In genomic region chr13:40328091-40328490, GRCh38 we compare ENCODE assay signal across 17 cellular contexts.
DNase-seq lines count a peak whose midpoint lies in the region; ATAC-seq and TF ChIP-seq lines count a peak whose summit lies in the region.
"Had no signal": no experiment of that assay in that cellular context is flagged by ENCODE, and none has a peak within 500 bp of the region (broad histone marks: within the 10 kb centered on the region; RNA-seq: fewer than 3 reads in every experiment).

No MANE protein-coding gene starts in this region.

- H3K36me3 ChIP-seq in Caco-2 (ENCODE audit: control insufficient read depth, insufficient read depth, low read length) (no peaks in the 10 kb centered on the region), PC-3 (ENCODE audit: low read depth, low read length) (no peaks in the 10 kb centered on the region)
- H3K36me3 ChIP-seq: BLaER1 treated with 17β-estradiol and CSF1 and Interleukin-3, amounts not matched to agents 10 nM and 100 nM had no signal

- H3K36me3 Mint-ChIP-seq in activated naive CD4-positive, alpha-beta T cell treated with anti-CD3 and anti-CD28 coated beads, Interleukin-2, amount 50 U/mL, for 24 hours: peaks cover 9% of the 10 kb centered on the region
- peaks cover 4% of the 10 kb centered on the region for H3K36me3 Mint-ChIP-seq in activated naive CD4-positive, alpha-beta T cell treated with anti-CD3 and anti-CD28 coated beads for 36 hours (ENCODE audit: low read depth)
- no peaks in the 10 kb centered on the region for H3K36me3 Mint-ChIP-seq in Caco-2 (ENCODE audit: insufficient read depth, unreplicated experiment)
- H3K36me3 Mint-ChIP-seq: IgD-negative memory B cell had no signal

- no peaks in the 10 kb centered on the region for H3K27me3 Mint-ChIP-seq in activated naive CD4-positive, alpha-beta T cell treated with anti-CD3 and anti-CD28 coated beads, Interleukin-2, amount 50 U/mL, for 24 hours
- no peaks in the 10 kb centered on the region for H3K27me3 Mint-ChIP-seq in activated naive CD4-positive, alpha-beta T cell treated with anti-CD3 and anti-CD28 coated beads for 36 hours (ENCODE audit: low read depth)
- H3K27me3 Mint-ChIP-seq in Caco-2 (ENCODE audit: insufficient read depth, unreplicated experiment): no peaks in the 10 kb centered on the region
- no peaks in the 10 kb centered on the region for H3K27me3 Mint-ChIP-seq in stimulated activated naive CD8-positive, alpha-beta T cell treated with anti-CD3 and anti-CD28 coated beads, Interleukin-15, amount 100 ng/mL, for 72 hours
- H3K27me3 Mint-ChIP-seq: B cell; CD4-positive, alpha-beta T cell had no signal

- CTCF ChIA-PET in activated naive CD4-positive, alpha-beta T cell treated with anti-CD3 and anti-CD28 coated beads for 36 hours (lab: Charles Lee): no interaction called here
- CTCF ChIA-PET in Caco-2 (lab: Charles Lee): no interaction called here
- CTCF ChIA-PET in PC-3 (lab: Charles Lee): interaction anchor here (0.6 kb wide), 1 partner anchor 219 kb away, joined by 4 read pairs; no protein-coding TSS in a partner anchor

- H3K27ac Mint-ChIP-seq in activated naive CD4-positive, alpha-beta T cell treated with anti-CD3 and anti-CD28 coated beads, Interleukin-2, amount 50 U/mL, for 24 hours: peak overlapping the region; percentile 8
- H3K27ac Mint-ChIP-seq in activated naive CD4-positive, alpha-beta T cell treated with anti-CD3 and anti-CD28 coated beads for 36 hours: no peak overlapping the region
- H3K27ac Mint-ChIP-seq in Caco-2 (ENCODE audit: unreplicated experiment): peak overlapping the region; percentile 17
- no peak overlapping the region for H3K27ac Mint-ChIP-seq in stimulated activated naive CD8-positive, alpha-beta T cell treated with anti-CD3 and anti-CD28 coated beads, Interleukin-15, amount 100 ng/mL, for 72 hours
- H3K27ac Mint-ChIP-seq: B cell; CD4-positive, alpha-beta T cell; IgD-negative memory B cell had no signal

- H3K4me1 Mint-ChIP-seq in activated naive CD4-positive, alpha-beta T cell treated with anti-CD3 and anti-CD28 coated beads, Interleukin-2, amount 50 U/mL, for 24 hours: peaks cover 38% of the 10 kb centered on the region
- H3K4me1 Mint-ChIP-seq in activated naive CD4-positive, alpha-beta T cell treated with anti-CD3 and anti-CD28 coated beads for 36 hours (ENCODE audit: low read depth): peaks cover 28% of the 10 kb centered on the region
- H3K4me1 Mint-ChIP-seq in Caco-2 (ENCODE audit: low read depth, unreplicated experiment): peaks cover 25% of the 10 kb centered on the region
- H3K4me1 Mint-ChIP-seq in stimulated activated naive CD8-positive, alpha-beta T cell treated with anti-CD3 and anti-CD28 coated beads, Interleukin-15, amount 100 ng/mL, for 72 hours: peaks cover 26% of the 10 kb centered on the region

- H3F3A ChIP-seq in PC-3 (ENCODE audit: low read length, unreplicated experiment): no peaks in the 10 kb centered on the region

- no peak overlapping the region for H3K27ac ChIP-seq in PC-3 (ENCODE audit: low read length)
- H3K27ac ChIP-seq: BLaER1 treated with 17β-estradiol and CSF1 and Interleukin-3, amounts not matched to agents 10 nM and 100 nM; GM23248; HL-60 had no signal

- ATAC-seq in PC-3 (no peak), sciatic nerve (no peak)
- ATAC-seq in stimulated activated naive CD8-positive, alpha-beta T cell treated with anti-CD3 and anti-CD28 coated beads, Interleukin-15, amount 100 ng/mL, for 72 hours: no peak

- H3K79me2 ChIP-seq in PC-3 (ENCODE audit: low read length): no peaks in the 10 kb centered on the region

- H3K9me2 ChIP-seq in PC-3 (replicated peaks; ENCODE audit: low read length): no peaks in the 10 kb centered on the region

- no peaks in the 10 kb centered on the region for H4K20me1 ChIP-seq in PC-3 (ENCODE audit: low read length)
- H4K20me1 ChIP-seq: BLaER1 treated with 17β-estradiol and CSF1 and Interleukin-3, amounts not matched to agents 10 nM and 100 nM had no signal

- intact Hi-C loops in activated naive CD4-positive, alpha-beta T cell treated with anti-CD3 and anti-CD28 coated beads for 36 hours (cut with micrococcal nuclease): no loop called here
- intact Hi-C loops in Caco-2 (cut with micrococcal nuclease; ENCODE audit: unreplicated experiment) (no loop called here), PC-3 (cut with micrococcal nuclease) (no loop called here), sciatic nerve (cut with DNase I) (no loop called here)

- no peak overlapping the region for H2AFZ ChIP-seq in PC-3 (ENCODE audit: low read length)
- H2AFZ ChIP-seq: GM23248 had no signal

- H3K9me3 ChIP-seq in Caco-2: peaks cover 8% of the 10 kb centered on the region; the same call in 1 of the 2 replicates
- H3K9me3 ChIP-seq in PC-3 (ENCODE audit: low read length): no peaks in the 10 kb centered on the region

- H3K4me3 Mint-ChIP-seq in activated naive CD4-positive, alpha-beta T cell treated with anti-CD3 and anti-CD28 coated beads, Interleukin-2, amount 50 U/mL, for 24 hours: no peak overlapping the region
- no peak overlapping the region for H3K4me3 Mint-ChIP-seq in activated naive CD4-positive, alpha-beta T cell treated with anti-CD3 and anti-CD28 coated beads for 36 hours
- no peak overlapping the region for H3K4me3 Mint-ChIP-seq in Caco-2 (ENCODE audit: unreplicated experiment)
- no peak overlapping the region for H3K4me3 Mint-ChIP-seq in stimulated activated naive CD8-positive, alpha-beta T cell treated with anti-CD3 and anti-CD28 coated beads, Interleukin-15, amount 100 ng/mL, for 72 hours
- H3K4me3 Mint-ChIP-seq: B cell; CD4-positive, alpha-beta T cell; IgD-negative memory B cell had no signal

- no peak overlapping the region for H3K4me3 ChIP-seq in Caco-2 (ENCODE audit: low read depth, low read length)
- H3K4me3 ChIP-seq in PC-3 (ENCODE audit: low read length): no peak overlapping the region
- H3K4me3 ChIP-seq: BLaER1 treated with 17β-estradiol and CSF1 and Interleukin-3, amounts not matched to agents 10 nM and 100 nM; GM23248 had no signal

- H3K27me3 ChIP-seq in Caco-2 (replicated peaks; ENCODE audit: control insufficient read depth, insufficient read depth, low read length) (no peaks in the 10 kb centered on the region), PC-3 (ENCODE audit: low read length) (no peaks in the 10 kb centered on the region)
- H3K27me3 ChIP-seq: BLaER1 treated with 17β-estradiol and CSF1 and Interleukin-3, amounts not matched to agents 10 nM and 100 nM had no signal

- peaks cover 15% of the 10 kb centered on the region for H3K9me3 Mint-ChIP-seq in activated naive CD4-positive, alpha-beta T cell treated with anti-CD3 and anti-CD28 coated beads, Interleukin-2, amount 50 U/mL, for 24 hours
- H3K9me3 Mint-ChIP-seq in activated naive CD4-positive, alpha-beta T cell treated with anti-CD3 and anti-CD28 coated beads for 36 hours: peaks cover 11% of the 10 kb centered on the region
- peaks cover 39% of the 10 kb centered on the region for H3K9me3 Mint-ChIP-seq in Caco-2 (ENCODE audit: unreplicated experiment)
- H3K9me3 Mint-ChIP-seq in stimulated activated naive CD8-positive, alpha-beta T cell treated with anti-CD3 and anti-CD28 coated beads, Interleukin-15, amount 100 ng/mL, for 72 hours: peaks cover 10 to 19% of the 10 kb centered on the region in 2 donors

- BruUV-seq in Caco-2 (replicated peaks; lab: Mats Ljungman, UMichigan) (no TSS peak), PC-3 (replicated peaks; lab: Mats Ljungman, UMichigan) (no TSS peak)

- no peak for DNase-seq in activated naive CD4-positive, alpha-beta T cell treated with anti-CD3 and anti-CD28 coated beads for 36 hours
- DNase-seq in Caco-2 (no peak), PC-3 (peak; percentile 39), UCSD-AML1 (lab: John Stamatoyannopoulos, UW; ENCODE audit: unreplicated experiment) (no peak), sciatic nerve (ENCODE audit: low spot score) (no peak)
- DNase-seq in stimulated activated naive CD8-positive, alpha-beta T cell treated with anti-CD3 and anti-CD28 coated beads, Interleukin-15, amount 100 ng/mL, for 72 hours: no peak
- DNase-seq: 8988T; Calu3; CD4-positive, alpha-beta T cell; GM23248; HCEC 1CT; KG1 had no signal

- no peak for TF ChIP-seq CTCF in Caco-2 (IDR thresholded peaks at IDR 0.05; ENCODE audit: insufficient read depth in 1 of 2, low read depth in 1 of 2, low read length in 1 of 2, severe bottlenecking in 1 of 2, unreplicated experiment in 1 of 2)
- no peak for TF ChIP-seq CTCF in PC-3 (conservative IDR thresholded peaks at IDR 0.05; ENCODE audit: low read depth, low read length)

- POLR2A ChIA-PET in Caco-2 (lab: Charles Lee): no interaction called here
- POLR2A ChIA-PET in PC-3 (lab: Charles Lee; ENCODE audit: unreplicated experiment): no interaction called here

- H3K4me1 ChIP-seq in Caco-2 (peaks cover 22% of the 10 kb centered on the region), PC-3 (ENCODE audit: insufficient read depth, low read length) (peaks cover 38% of the 10 kb centered on the region)

- H3K4me2 ChIP-seq in PC-3 (ENCODE audit: low read length): no peak overlapping the region
- H3K4me2 ChIP-seq: BLaER1 treated with 17β-estradiol and CSF1 and Interleukin-3, amounts not matched to agents 10 nM and 100 nM had no signal

- H3K9ac ChIP-seq in PC-3 (ENCODE audit: low read length): no peak overlapping the region
- H3K9ac ChIP-seq: BLaER1 treated with 17β-estradiol and CSF1 and Interleukin-3, amounts not matched to agents 10 nM and 100 nM; GM23248 had no signal

Comparison
In these comparisons a context has a peak if more than half of its experiments do, and no peak if none do; other contexts are left out.
1. H3K27ac Mint-ChIP-seq: peak in activated naive CD4-positive, alpha-beta T cell treated with anti-CD3 and anti-CD28 coated beads, Interleukin-2, amount 50 U/mL, for 24 hours (single experiment) and Caco-2 (single experiment); none in activated naive CD4-positive, alpha-beta T cell treated with anti-CD3 and anti-CD28 coated beads for 36 hours (single experiment) and stimulated activated naive CD8-positive, alpha-beta T cell treated with anti-CD3 and anti-CD28 coated beads, Interleukin-15, amount 100 ng/mL, for 72 hours (0 of 2).